8 cellular contexts compared by ENCODE assay signal in the genomic region with DNA sequence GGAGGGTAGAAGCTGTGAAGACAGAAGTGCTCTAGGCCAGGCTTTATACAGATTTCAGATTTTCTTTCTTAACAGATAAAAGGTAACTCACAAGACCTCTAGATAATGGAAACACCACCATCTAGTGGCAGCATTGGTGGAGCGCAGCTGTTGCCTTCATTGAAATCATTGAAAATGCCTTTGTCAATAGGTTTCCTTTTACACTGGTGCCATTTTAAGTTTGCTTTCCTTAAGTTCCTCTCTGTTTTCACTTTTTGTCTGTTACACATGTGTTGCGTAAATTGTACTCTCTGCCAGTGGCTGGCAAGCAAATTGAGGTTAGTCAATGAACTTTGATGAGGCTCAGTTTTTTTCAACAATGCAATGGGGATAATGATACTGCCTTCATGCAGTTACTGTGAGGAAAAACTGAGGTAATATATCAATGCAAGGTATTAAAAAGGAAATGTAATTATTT. TPM values are rescaled to one million over a fixed set of nuclear protein-coding genes. Genes with fewer than 3 reads are reported as not detected.
A peak's percentile ranks its signal among the peaks of the same experiment; 100 is the strongest.
DNase-seq lines count a peak whose midpoint lies in the region; ATAC-seq and TF ChIP-seq lines count a peak whose summit lies in the region.

No MANE protein-coding gene starts in this region.

- peaks cover 2% of the 10 kb centered on the region for H3K36me3 Mint-ChIP-seq in activated T-helper 1 cell treated with anti-CD3 and anti-CD28 coated beads, Interleukin-12 subunit alpha, Interleukin-12 subunit beta, Interleukin-2, Interleukin-4 antibody, amounts not matched to agents 30 ng/mL and 10 ng/mL and 1 ng/mL, durations not matched to agents 14 hours and 24 hours and 36 hours (ENCODE audit: low read depth)

- 24 to 37% methylated on average over 2 of the region's 2 CpGs for WGBS in testis, 2 donors

- DNase-seq in AG09309 (ENCODE audit: low read depth) (peak; percentile 55), GM19238 (ENCODE audit: insufficient read length, low spot score) (peak; percentile 16), M059J (ENCODE audit: low read depth) (peak; percentile 74), RWPE2 (ENCODE audit: low spot score) (no peak), fibroblast of villous mesenchyme (ENCODE audit: low read depth) (peak; percentile 76), occipital lobe (lab: John Stamatoyannopoulos, UW) (peak; percentile 5), testis (peak; percentile 86)
- peak; percentile 67 for DNase-seq in activated T-helper 1 cell treated with anti-CD3 and anti-CD28 coated beads, Interleukin-12 subunit alpha, Interleukin-12 subunit beta, Interleukin-2, Interleukin-4 antibody, amounts not matched to agents 30 ng/mL and 10 ng/mL and 1 ng/mL, durations not matched to agents 14 hours and 24 hours and 36 hours (ENCODE audit: low spot score)

- no peaks in the 10 kb centered on the region for H3K27me3 Mint-ChIP-seq in activated T-helper 1 cell treated with anti-CD3 and anti-CD28 coated beads, Interleukin-12 subunit alpha, Interleukin-12 subunit beta, Interleukin-2, Interleukin-4 antibody, amounts not matched to agents 30 ng/mL and 10 ng/mL and 1 ng/mL, durations not matched to agents 14 hours and 24 hours and 36 hours (ENCODE audit: insufficient read depth)

- peaks cover 3% of the 10 kb centered on the region for H3K9me3 ChIP-seq in RWPE2 (ENCODE audit: severe bottlenecking)
- H3K9me3 ChIP-seq in testis, result no peaks in the 10 kb centered on the region

- H3K27me3 ChIP-seq in RWPE2 (ENCODE audit: insufficient read depth, poor library complexity, severe bottlenecking) (no peaks in the 10 kb centered on the region), testis (no peaks in the 10 kb centered on the region)

- H3K27ac ChIP-seq in RWPE2 (ENCODE audit: poor library complexity, severe bottlenecking) (no peak overlapping the region), testis (no peak overlapping the region)

- TF ChIP-seq CTCF in AG09309 (IDR thresholded peaks at IDR 0.05; ENCODE audit: control insufficient read depth, insufficient read depth, low read depth, low read length, missing control alignments) (peak; percentile 79), RWPE2 (IDR thresholded peaks at IDR 0.05; ENCODE audit: poor library complexity, severe bottlenecking) (peak; percentile 97), fibroblast of villous mesenchyme (IDR thresholded peaks at IDR 0.05; ENCODE audit: insufficient read depth, low read depth, low read length) (peak; percentile 93), testis (IDR thresholded peaks at IDR 0.05) (peak; percentile 80 to 89 (median 84))

- peak; percentile 71 for ATAC-seq in RWPE2 (ENCODE audit: low read depth)

- TF ChIP-seq POLR2A in testis (IDR thresholded peaks at IDR 0.05), result no peak

- no peak overlapping the region for H3K4me3 ChIP-seq in AG09309 (ENCODE audit: control insufficient read depth, low read depth, low read length)
- H3K4me3 ChIP-seq in RWPE2 (ENCODE audit: severe bottlenecking), result no peak overlapping the region
- H3K4me3 ChIP-seq in fibroblast of villous mesenchyme (ENCODE audit: low read depth, low read length), result no peak overlapping the region
- H3K4me3 ChIP-seq in testis, result no peak overlapping the region

- intact Hi-C loops in activated T-helper 1 cell treated with anti-CD3 and anti-CD28 coated beads, Interleukin-12 subunit alpha, Interleukin-12 subunit beta, Interleukin-2, Interleukin-4 antibody, amounts not matched to agents 30 ng/mL and 10 ng/mL and 1 ng/mL, durations not matched to agents 14 hours and 24 hours and 36 hours (cut with micrococcal nuclease), result loop anchor here (1.0 to 10.0 kb wide), 10 partner anchors 67 to 852 kb away; a partner anchor contains a TSS
- intact Hi-C loops in testis (cut with DNase I; ENCODE audit: low total_unique reads), result no loop called here

- H3K27ac Mint-ChIP-seq in activated T-helper 1 cell treated with anti-CD3 and anti-CD28 coated beads, Interleukin-12 subunit alpha, Interleukin-12 subunit beta, Interleukin-2, Interleukin-4 antibody, amounts not matched to agents 30 ng/mL and 10 ng/mL and 1 ng/mL, durations not matched to agents 14 hours and 24 hours and 36 hours, result peak overlapping the region; percentile 25

- H3K4me1 ChIP-seq in RWPE2 (ENCODE audit: insufficient read depth, poor library complexity, severe bottlenecking) (no peaks in the 10 kb centered on the region), testis (no peaks in the 10 kb centered on the region)

- H3K4me1 Mint-ChIP-seq in activated T-helper 1 cell treated with anti-CD3 and anti-CD28 coated beads, Interleukin-12 subunit alpha, Interleukin-12 subunit beta, Interleukin-2, Interleukin-4 antibody, amounts not matched to agents 30 ng/mL and 10 ng/mL and 1 ng/mL, durations not matched to agents 14 hours and 24 hours and 36 hours (ENCODE audit: low read depth), result peaks cover 15% of the 10 kb centered on the region

- H3K4me3 Mint-ChIP-seq in activated T-helper 1 cell treated with anti-CD3 and anti-CD28 coated beads, Interleukin-12 subunit alpha, Interleukin-12 subunit beta, Interleukin-2, Interleukin-4 antibody, amounts not matched to agents 30 ng/mL and 10 ng/mL and 1 ng/mL, durations not matched to agents 14 hours and 24 hours and 36 hours, result no peak overlapping the region

- peaks cover 13% of the 10 kb centered on the region for H3K9me3 Mint-ChIP-seq in activated T-helper 1 cell treated with anti-CD3 and anti-CD28 coated beads, Interleukin-12 subunit alpha, Interleukin-12 subunit beta, Interleukin-2, Interleukin-4 antibody, amounts not matched to agents 30 ng/mL and 10 ng/mL and 1 ng/mL, durations not matched to agents 14 hours and 24 hours and 36 hours

- H3K36me3 ChIP-seq in RWPE2 (ENCODE audit: low read depth) (no peaks in the 10 kb centered on the region), testis (ENCODE audit: low read depth, missing control alignments) (no peaks in the 10 kb centered on the region)

RNA-seq across cellular contexts. Expression of a gene that starts 31.1 kb away (rescaled TPM):
- 0.27 and 1.4 TPM in 2 replicates for total RNA-seq in M059J (2014; rRNA removed; shearing (Covaris generic))
- total RNA-seq in activated T-helper 1 cell treated with anti-CD3 and anti-CD28 coated beads, Interleukin-12 subunit alpha, Interleukin-12 subunit beta, Interleukin-2, Interleukin-4 antibody, amounts not matched to agents 30 ng/mL and 10 ng/mL and 1 ng/mL, durations not matched to agents 14 hours and 24 hours and 36 hours, result 1.1 and 1.5 TPM in 2 replicates
- total RNA-seq in fibroblast of villous mesenchyme, result 23.3 and 42.5 TPM in 2 replicates
- 9.7 TPM for total RNA-seq in occipital lobe
- total RNA-seq in testis, result 1 to 10 TPM; 2.3 to 2.5 TPM
- polyA plus RNA-seq in testis (ENCODE audit: insufficient read depth, low read depth, low replicate concordance), result 3.5 TPM

RNA-seq across cellular contexts. Expression of a gene that starts 54.4 kb away (rescaled TPM):
- total RNA-seq in M059J (2014; rRNA removed; shearing (Covaris generic)), result 37.5 and 51.9 TPM in 2 replicates
- 34.5 and 36.3 TPM in 2 replicates for total RNA-seq in activated T-helper 1 cell treated with anti-CD3 and anti-CD28 coated beads, Interleukin-12 subunit alpha, Interleukin-12 subunit beta, Interleukin-2, Interleukin-4 antibody, amounts not matched to agents 30 ng/mL and 10 ng/mL and 1 ng/mL, durations not matched to agents 14 hours and 24 hours and 36 hours
- total RNA-seq in fibroblast of villous mesenchyme (129 and 148 TPM in 2 replicates), occipital lobe (103 TPM), testis (10 to 100 TPM; 55.3 to 57.7 TPM)
- polyA plus RNA-seq in testis (ENCODE audit: insufficient read depth, low read depth, low replicate concordance), result 17.4 TPM
